In genomic region chr4:21768349-21769310, GRCh38 we compare ENCODE assay signal across 8 cellular contexts.
A peak's percentile ranks its signal among the peaks of the same experiment; 100 is the strongest.
DNase-seq lines count a peak whose midpoint lies in the region; TF ChIP-seq lines count a peak whose summit lies in the region.

No MANE protein-coding gene starts in this region.

- H3K27ac ChIP-seq in uterus = no peak overlapping the region

- no peaks in the 10 kb centered on the region for H3K27me3 ChIP-seq in adipocyte (replicated peaks; ENCODE audit: control insufficient read depth, insufficient read depth, low read length)
- no peaks in the 10 kb centered on the region for H3K27me3 ChIP-seq in uterus

- H3K36me3 ChIP-seq in adipocyte (ENCODE audit: control insufficient read depth, insufficient read depth, low read length, severe bottlenecking) (no peaks in the 10 kb centered on the region), uterus (no peaks in the 10 kb centered on the region)

- TF ChIP-seq POLR2A in uterus (IDR thresholded peaks at IDR 0.05) = no peak

- TF ChIP-seq CTCF in uterus (IDR thresholded peaks at IDR 0.05) = peak; percentile 69 to 80 (median 74)

- H3K4me3 ChIP-seq in adipocyte (ENCODE audit: low read length) (no peak overlapping the region), uterus (no peak overlapping the region)

- peak; percentile 17 for DNase-seq in DMS153 (lab: John Stamatoyannopoulos, UW)
- DNase-seq in DMS153 treated with DMSO at 0.1 percent for 48 hours (lab: John Stamatoyannopoulos, UW; ENCODE audit: unreplicated experiment) = no peak
- peak; percentile 79 for DNase-seq in H4 (ENCODE audit: low spot score)
- peak; percentile 56 for DNase-seq in NCI-H1694 treated with DMSO at 0.1 percent for 48 hours (lab: John Stamatoyannopoulos, UW)
- peak; percentile 84 for DNase-seq in adipocyte (ENCODE audit: low read depth)
- DNase-seq in inferior parietal cortex (ENCODE audit: extremely low spot score) = peak; percentile 85
- peak in 1 of 2 donors; percentile 24 for DNase-seq in uterus
- no peak for DNase-seq in effector CD8-positive, alpha-beta T cell (lab: John Stamatoyannopoulos, UW)

- no peaks in the 10 kb centered on the region for H3K9me3 ChIP-seq in adipocyte (ENCODE audit: control insufficient read depth, low read length)
- no peaks in the 10 kb centered on the region for H3K9me3 ChIP-seq in uterus

- no peak overlapping the region for H3K9ac ChIP-seq in adipocyte (ENCODE audit: low read length)

- peaks cover 6% of the 10 kb centered on the region for H3K4me1 ChIP-seq in adipocyte (ENCODE audit: control insufficient read depth, insufficient read depth, low read length)
- H3K4me1 ChIP-seq in uterus = no peaks in the 10 kb centered on the region

- intact Hi-C loops in uterus (cut with DNase I; ENCODE audit: low total_unique reads) = loop anchor here (5.0 kb wide), 1 partner anchor 256 kb away; no protein-coding TSS in a partner anchor

Comparison
In these comparisons a context has a peak if more than half of its experiments do, and no peak if none do; other contexts are left out.
1. DNase-seq: peak in DMS153 (single experiment), H4 (single experiment), NCI-H1694 treated with DMSO at 0.1 percent for 48 hours (single experiment), adipocyte (single experiment) and inferior parietal cortex (single experiment); none in DMS153 treated with DMSO at 0.1 percent for 48 hours (single experiment) and effector CD8-positive, alpha-beta T cell (single experiment).